ENCODE assay signal across 9 cellular contexts in the genomic region with DNA sequence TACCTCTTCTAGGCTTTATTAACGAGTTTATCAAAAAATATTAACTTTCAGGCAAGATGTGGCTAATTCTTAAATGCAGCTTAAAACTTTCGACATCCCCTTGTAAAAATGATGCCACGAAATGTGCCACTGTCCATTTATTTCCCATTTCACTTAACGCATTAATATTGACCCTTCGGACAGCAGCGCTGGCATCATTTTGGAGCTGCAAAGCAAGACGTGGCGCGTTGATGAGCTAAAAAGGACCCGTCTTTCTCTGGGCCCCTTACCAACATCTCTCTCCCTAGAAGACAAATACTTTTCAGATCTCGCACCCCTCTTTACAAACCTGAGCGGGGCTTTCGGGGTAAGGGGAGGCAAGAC.
A peak's percentile ranks its signal among the peaks of the same experiment; 100 is the strongest.
DNase-seq lines count a peak whose midpoint lies in the region; ATAC-seq and TF ChIP-seq lines count a peak whose summit lies in the region.
"Had no signal": no experiment of that assay in that cellular context is flagged by ENCODE, and none has a peak within 500 bp of the region (broad histone marks: within the 10 kb centered on the region; RNA-seq: fewer than 3 reads in every experiment).

No MANE protein-coding gene starts in this region.

- intact Hi-C loops in heart left ventricle (cut with DNase I): loop anchor here (1.0 to 10.0 kb wide), 10 partner anchors 75 to 510 kb away; a partner anchor contains a TSS
- intact Hi-C loops in cardiac septum (cut with DNase I): loop anchor here (5.0 kb wide), 5 partner anchors 85 to 510 kb away; no protein-coding TSS in a partner anchor
- intact Hi-C loops in left lung (cut with DNase I): loop anchor here in 1 of 2 donors (5.0 kb wide), 1 partner anchor 505 kb away; no protein-coding TSS in a partner anchor
- intact Hi-C loops in upper lobe of right lung (cut with DNase I): loop anchor here (5.0 kb wide), 1 partner anchor 510 kb away; a partner anchor contains a TSS

- no peak for TF ChIP-seq POLR2A in heart left ventricle (IDR thresholded peaks at IDR 0.05)

- no peak for DNase-seq in heart left ventricle
- DNase-seq in cardiac septum (ENCODE audit: low spot score): no peak
- no peak for DNase-seq in adipocyte (ENCODE audit: low read depth)
- no peak for DNase-seq in left lung
- no peak for DNase-seq in upper lobe of right lung
- no peak for DNase-seq in EL
- DNase-seq in NCI-H187 (lab: John Stamatoyannopoulos, UW): no peak
- DNase-seq: GDM1 had no signal

- H3K27ac ChIP-seq in heart left ventricle (peak overlapping the region in 2 of 12 donors; percentile 64 to 77), left lung (no peak overlapping the region), upper lobe of right lung (no peak overlapping the region)

- peak overlapping the region; percentile 49 to 77 (median 60) for H3K4me3 ChIP-seq in heart left ventricle
- peak overlapping the region; percentile 92 for H3K4me3 ChIP-seq in adipocyte (ENCODE audit: low read length)
- peak overlapping the region; percentile 46 to 49 for H3K4me3 ChIP-seq in left lung
- peak overlapping the region; percentile 58 for H3K4me3 ChIP-seq in upper lobe of right lung

- H3K27me3 ChIP-seq in heart left ventricle: peaks cover 10 to 92% (median 51%) of the 10 kb centered on the region in 9 donors
- H3K27me3 ChIP-seq in adipocyte (replicated peaks; ENCODE audit: control insufficient read depth, insufficient read depth, low read length): no peaks in the 10 kb centered on the region
- peaks cover 76 to 99% of the 10 kb centered on the region in 2 donors for H3K27me3 ChIP-seq in left lung
- peaks cover 83% of the 10 kb centered on the region for H3K27me3 ChIP-seq in upper lobe of right lung

- H3K4me1 ChIP-seq in heart left ventricle (peaks cover 0 to 10% (median 4%) of the 10 kb centered on the region in 12 donors), adipocyte (ENCODE audit: control insufficient read depth, insufficient read depth, low read length) (peaks cover 32% of the 10 kb centered on the region), left lung (peaks cover 0 to 12% of the 10 kb centered on the region in 2 donors), upper lobe of right lung (peaks cover 7% of the 10 kb centered on the region)

- H3K9me3 ChIP-seq in heart left ventricle: no peaks in the 10 kb centered on the region
- H3K9me3 ChIP-seq in adipocyte (ENCODE audit: control insufficient read depth, low read length): no peaks in the 10 kb centered on the region
- no peaks in the 10 kb centered on the region for H3K9me3 ChIP-seq in left lung
- no peaks in the 10 kb centered on the region for H3K9me3 ChIP-seq in upper lobe of right lung

- no peaks in the 10 kb centered on the region for H3K36me3 ChIP-seq in heart left ventricle
- no peaks in the 10 kb centered on the region for H3K36me3 ChIP-seq in adipocyte (ENCODE audit: control insufficient read depth, insufficient read depth, low read length, severe bottlenecking)
- no peaks in the 10 kb centered on the region for H3K36me3 ChIP-seq in left lung
- H3K36me3 ChIP-seq in upper lobe of right lung: no peaks in the 10 kb centered on the region

- H3K9ac ChIP-seq in adipocyte (ENCODE audit: low read length): peak overlapping the region; percentile 93

- WGBS in heart left ventricle, 4 donors: 41 to 52% (median 50%) methylated on average over 13 of the region's 13 CpGs

- TF ChIP-seq CTCF in heart left ventricle (IDR thresholded peaks at IDR 0.05) (no peak), left lung (IDR thresholded peaks at IDR 0.05) (no peak), upper lobe of right lung (IDR thresholded peaks at IDR 0.05) (no peak)

- ATAC-seq in heart left ventricle: no peak
- no peak for ATAC-seq in left lung
- ATAC-seq in upper lobe of right lung: no peak
- no peak for ATAC-seq in HG03565 (IDR thresholded peaks at IDR 0.05; ENCODE audit: unreplicated experiment)
